ENCODE assay signal across 29 cellular contexts in the genomic region with DNA sequence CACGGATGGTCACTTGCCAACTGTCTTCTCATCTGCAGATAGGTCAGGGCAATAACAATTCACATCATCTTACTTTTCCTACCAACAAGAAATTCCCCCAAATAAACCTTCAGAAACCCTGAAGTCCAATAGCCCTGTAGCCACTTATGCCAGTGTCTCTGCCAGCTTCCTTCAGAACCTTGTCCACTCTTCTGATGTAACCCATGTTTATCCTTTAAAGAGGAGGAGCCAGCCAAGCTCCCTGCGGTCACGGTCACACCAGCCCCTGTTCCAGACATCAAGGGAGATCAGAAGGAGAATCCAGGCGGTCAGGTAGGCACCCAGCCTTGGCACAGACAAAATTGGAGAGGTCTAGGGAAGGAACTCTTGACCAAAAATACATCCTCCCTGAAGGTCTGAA.
"Had no signal": no experiment of that assay in that cellular context is flagged by ENCODE, and none has a peak within 500 bp of the region (broad histone marks: within the 10 kb centered on the region; RNA-seq: fewer than 3 reads in every experiment).

No MANE protein-coding gene starts in this region.

- H3K9me3 Mint-ChIP-seq: activated CD8-positive, alpha-beta T cell treated with anti-CD3 and anti-CD28 coated beads for 36 hours; activated naive CD4-positive, alpha-beta T cell treated with anti-CD3 and anti-CD28 coated beads, Interleukin-2, amount 10 ng/mL, durations not matched to agents 7 days and 5 days; activated naive CD8-positive, alpha-beta T cell treated with anti-CD3 and anti-CD28 coated beads, Interleukin-2, amount 10 ng/mL, durations not matched to agents 7 days and 5 days; activated T-cell treated with anti-CD3 and anti-CD28 coated beads, Interleukin-2, amount 50 U/mL, for 24 hours; activated T-helper 1 cell treated with anti-CD3 and anti-CD28 coated beads, Interleukin-12 subunit alpha, Interleukin-12 subunit beta, Interleukin-2, Interleukin-4 antibody, amounts not matched to agents 30 ng/mL and 10 ng/mL and 1 ng/mL, durations not matched to agents 14 hours and 24 hours and 36 hours had no signal

- ATAC-seq: activated CD8-positive, alpha-beta T cell treated with anti-CD3 and anti-CD28 coated beads for 36 hours; K562 had no signal

- H3K36me3 Mint-ChIP-seq: activated naive CD4-positive, alpha-beta T cell treated with anti-CD3 and anti-CD28 coated beads, Interleukin-2, amount 10 ng/mL, durations not matched to agents 7 days and 5 days had no signal

- DNase-seq: activated CD4-positive, alpha-beta T cell treated with anti-CD3 and anti-CD28 coated beads for 1 hour; activated CD4-positive, alpha-beta T cell treated with anti-CD3 and anti-CD28 coated beads for 48 hours; activated CD4-positive, alpha-beta T cell treated with anti-CD3 and anti-CD28 coated beads, Interleukin-2, amount 50 U/mL, for 4 hours; activated CD4-positive, CD25-positive, alpha-beta regulatory T cell; activated CD8-positive, alpha-beta T cell treated with anti-CD3 and anti-CD28 coated beads for 36 hours; activated effector memory CD4-positive, alpha-beta T cell treated with Interleukin-2 at 50 U/mL for 16 hours; activated naive CD4-positive, alpha-beta T cell treated with anti-CD3 and anti-CD28 coated beads, Interleukin-2, amount 10 ng/mL, durations not matched to agents 7 days and 5 days; activated naive CD8-positive, alpha-beta T cell treated with anti-CD3 and anti-CD28 coated beads, Interleukin-2, amount 10 ng/mL, durations not matched to agents 7 days and 5 days; activated T-cell treated with anti-CD3 and anti-CD28 coated beads, Interleukin-2, amount 50 U/mL, for 24 hours; amygdala; IMR-90; NCI-H1092 treated with DMSO at 0.1 percent for 48 hours; NCI-H1417; NCI-H146; NCI-H187; NCI-H2081 treated with DMSO at 0.1 percent for 48 hours; NCI-H226; NCI-H446 treated with DMSO at 0.1 percent for 48 hours; NCI-H524; NCI-H69; NCI-H82; NK-92 treated with Interleukin-12 subunit alpha and Interleukin-12 subunit beta, amount 100 ng/mL, for 24 hours; Right ventricle myocardium superior; SW 1271; T-helper 1 cell; T1000; WERI-Rb-1 had no signal

- H3K27me3 Mint-ChIP-seq: activated CD8-positive, alpha-beta T cell treated with anti-CD3 and anti-CD28 coated beads for 36 hours; activated naive CD4-positive, alpha-beta T cell treated with anti-CD3 and anti-CD28 coated beads, Interleukin-2, amount 10 ng/mL, durations not matched to agents 7 days and 5 days; activated naive CD8-positive, alpha-beta T cell treated with anti-CD3 and anti-CD28 coated beads, Interleukin-2, amount 10 ng/mL, durations not matched to agents 7 days and 5 days; activated T-cell treated with anti-CD3 and anti-CD28 coated beads, Interleukin-2, amount 50 U/mL, for 24 hours had no signal

- H3K27ac Mint-ChIP-seq: activated CD8-positive, alpha-beta T cell treated with anti-CD3 and anti-CD28 coated beads for 36 hours; activated naive CD4-positive, alpha-beta T cell treated with anti-CD3 and anti-CD28 coated beads, Interleukin-2, amount 10 ng/mL, durations not matched to agents 7 days and 5 days; activated naive CD8-positive, alpha-beta T cell treated with anti-CD3 and anti-CD28 coated beads, Interleukin-2, amount 10 ng/mL, durations not matched to agents 7 days and 5 days; activated T-cell treated with anti-CD3 and anti-CD28 coated beads, Interleukin-2, amount 50 U/mL, for 24 hours; activated T-helper 1 cell treated with anti-CD3 and anti-CD28 coated beads, Interleukin-12 subunit alpha, Interleukin-12 subunit beta, Interleukin-2, Interleukin-4 antibody, amounts not matched to agents 30 ng/mL and 10 ng/mL and 1 ng/mL, durations not matched to agents 14 hours and 24 hours and 36 hours had no signal

- H3K4me3 Mint-ChIP-seq: activated CD8-positive, alpha-beta T cell treated with anti-CD3 and anti-CD28 coated beads for 36 hours; activated naive CD4-positive, alpha-beta T cell treated with anti-CD3 and anti-CD28 coated beads, Interleukin-2, amount 10 ng/mL, durations not matched to agents 7 days and 5 days; activated naive CD8-positive, alpha-beta T cell treated with anti-CD3 and anti-CD28 coated beads, Interleukin-2, amount 10 ng/mL, durations not matched to agents 7 days and 5 days; activated T-cell treated with anti-CD3 and anti-CD28 coated beads, Interleukin-2, amount 50 U/mL, for 24 hours; activated T-helper 1 cell treated with anti-CD3 and anti-CD28 coated beads, Interleukin-12 subunit alpha, Interleukin-12 subunit beta, Interleukin-2, Interleukin-4 antibody, amounts not matched to agents 30 ng/mL and 10 ng/mL and 1 ng/mL, durations not matched to agents 14 hours and 24 hours and 36 hours had no signal
